Comparison of ENCODE assay signal across 9 cellular contexts in the genomic region with DNA sequence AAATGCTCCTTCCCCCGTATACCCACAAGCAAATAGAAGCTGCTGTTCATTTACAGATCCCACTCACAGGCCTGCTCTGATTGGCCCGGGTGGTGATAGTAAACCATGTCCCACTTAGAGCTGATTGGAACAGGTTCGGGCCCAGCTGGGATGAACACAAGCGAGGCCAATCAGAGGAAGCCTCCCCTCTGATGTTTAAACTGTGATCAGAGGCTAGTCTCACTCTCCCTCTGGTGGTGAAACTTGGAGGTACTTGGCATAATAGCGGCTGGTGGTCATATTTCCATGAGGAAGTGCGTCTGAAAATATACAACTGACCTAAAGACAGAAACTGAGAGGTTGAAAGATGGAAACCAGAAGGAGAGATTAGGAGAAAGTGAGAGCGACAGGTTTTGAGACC. TPM values are rescaled to one million over a fixed set of nuclear protein-coding genes. Genes with fewer than 3 reads are reported as not detected.
DNase-seq lines count a peak whose midpoint lies in the region; ATAC-seq and TF ChIP-seq lines count a peak whose summit lies in the region.
"Had no signal": no experiment of that assay in that cellular context is flagged by ENCODE, and none has a peak within 500 bp of the region (broad histone marks: within the 10 kb centered on the region; RNA-seq: fewer than 3 reads in every experiment).

No MANE protein-coding gene starts in this region.

- no peak for TF ChIP-seq POLR2A in prostate gland (IDR thresholded peaks at IDR 0.05)
- no peak for TF ChIP-seq POLR2A in vagina (IDR thresholded peaks at IDR 0.05)

- H3K4me1 ChIP-seq in prostate gland (replicated peaks): no peaks in the 10 kb centered on the region
- no peaks in the 10 kb centered on the region for H3K4me1 ChIP-seq in vagina

- TF ChIP-seq CTCF in prostate gland (IDR thresholded peaks at IDR 0.05) (peak in 1 of 4 experiments; percentile 15), vagina (IDR thresholded peaks at IDR 0.05) (peak in 1 of 3 experiments; percentile 16)

- H3K9me3 ChIP-seq in prostate gland (no peaks in the 10 kb centered on the region), vagina (no peaks in the 10 kb centered on the region)

- H3K4me3 ChIP-seq in prostate gland (no peak overlapping the region), vagina (no peak overlapping the region)

- no peaks in the 10 kb centered on the region for H3K36me3 ChIP-seq in prostate gland
- H3K36me3 ChIP-seq in vagina: no peaks in the 10 kb centered on the region

- H3K27me3 ChIP-seq in prostate gland (replicated peaks; ENCODE audit: insufficient read depth) (no peaks in the 10 kb centered on the region), vagina (no peaks in the 10 kb centered on the region)

- WGBS in prostate gland: 87% methylated on average over 7 of the region's 7 CpGs

- ATAC-seq in GM19351 (IDR thresholded peaks at IDR 0.05; ENCODE audit: unreplicated experiment): peak; percentile 92
- peak; percentile 67 for ATAC-seq in HG03196 (IDR thresholded peaks at IDR 0.05; ENCODE audit: unreplicated experiment)

- no peak overlapping the region for H3K27ac ChIP-seq in prostate gland
- H3K27ac ChIP-seq in vagina: no peak overlapping the region

- intact Hi-C loops in prostate gland (cut with DNase I) (no loop called here), vagina (cut with DNase I) (no loop called here)

- peak; percentile 40 for DNase-seq in ELF-1 (ENCODE audit: low read depth, low spot score)
- peak; percentile 47 for DNase-seq in RPMI8226
- DNase-seq in effector CD8-positive, alpha-beta T cell (lab: John Stamatoyannopoulos, UW): peak; percentile 3
- peak; percentile 4 for DNase-seq in prostate gland (ENCODE audit: low spot score)
- DNase-seq in amniotic stem cell (lab: John Stamatoyannopoulos, UW): no peak
- no peak for DNase-seq in vagina (ENCODE audit: extremely low spot score in 2 of 2)

RNA-seq across cellular contexts. Expression of a gene that starts 51.5 kb away (rescaled TPM):
- total RNA-seq in prostate gland (1 to 10 TPM in 1 of 2 donors, not detected in 1; 1.5 TPM), vagina (0.98 TPM)
- total RNA-seq: renal cortical epithelial cell had no signal

Comparison
In these comparisons a context has a peak if more than half of its experiments do, and no peak if none do; other contexts are left out.
1. DNase-seq: peak in ELF-1 (single experiment), RPMI8226 (single experiment), effector CD8-positive, alpha-beta T cell (single experiment) and prostate gland (single experiment); none in amniotic stem cell (single experiment) and vagina (0 of 2).